ENCODE assay signal across 15 cellular contexts in the genomic region with DNA sequence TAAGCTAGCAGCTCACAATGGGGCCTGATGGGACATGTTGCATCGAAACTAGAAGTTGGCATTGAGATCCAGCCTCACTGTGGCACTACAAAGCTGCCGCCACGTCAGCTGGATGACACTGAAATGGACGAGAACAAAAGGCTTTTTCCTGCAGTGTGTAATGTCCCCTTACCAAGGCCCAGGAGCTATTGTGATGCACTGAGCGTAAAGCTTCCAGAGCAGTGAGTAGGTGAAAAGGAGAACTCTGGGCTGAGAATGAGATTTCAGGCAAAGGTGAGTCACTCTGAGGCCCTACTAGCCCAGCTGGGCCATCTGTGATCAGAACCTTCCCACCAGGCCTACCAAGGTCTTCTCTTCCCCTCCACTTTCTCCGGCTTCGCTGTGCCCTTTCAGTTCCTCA.
"Had no signal": no experiment of that assay in that cellular context is flagged by ENCODE, and none has a peak within 500 bp of the region (broad histone marks: within the 10 kb centered on the region; RNA-seq: fewer than 3 reads in every experiment).

No MANE protein-coding gene starts in this region.

- ATAC-seq: natural killer cell treated with Interleukin-12 subunit alpha and Interleukin-12 subunit beta and Interleukin-15 and Interleukin-18, amount 100 ng/mL, for 72 hours; psoas muscle; right lobe of liver; upper lobe of right lung had no signal

- H3K4me1 ChIP-seq: esophagus muscularis mucosa, psoas muscle, right lobe of liver, stomach, testis, upper lobe of right lung had no signal

- H3K27me3 Mint-ChIP-seq: natural killer cell treated with Interleukin-12 subunit alpha and Interleukin-12 subunit beta and Interleukin-15 and Interleukin-18, amount 100 ng/mL, for 72 hours had no signal

- DNase-seq: activated CD4-positive, alpha-beta T cell treated with anti-CD3 and anti-CD28 coated beads, Interleukin-2, amount 50 U/mL, for 48 hours; activated naive CD4-positive, alpha-beta T cell treated with anti-CD3 and anti-CD28 coated beads, Interleukin-2, amount 50 U/mL, for 16 hours; dorsolateral prefrontal cortex; endodermal cell; hypothalamus; occipital lobe; psoas muscle; right lobe of liver; stomach; testis; upper lobe of right lung had no signal

- H3K36me3 ChIP-seq: cardiac muscle cell, esophagus muscularis mucosa, right lobe of liver, stomach, upper lobe of right lung had no signal

- H3K36me3 Mint-ChIP-seq: natural killer cell treated with Interleukin-12 subunit alpha and Interleukin-12 subunit beta and Interleukin-15 and Interleukin-18, amount 100 ng/mL, for 72 hours had no signal

- H3K4me3 Mint-ChIP-seq: endodermal cell; natural killer cell treated with Interleukin-12 subunit alpha and Interleukin-12 subunit beta and Interleukin-15 and Interleukin-18, amount 100 ng/mL, for 72 hours had no signal

- H3K9me3 ChIP-seq: esophagus muscularis mucosa, psoas muscle, right lobe of liver, stomach, testis, upper lobe of right lung had no signal

- H3K4me3 ChIP-seq: cardiac muscle cell, dorsolateral prefrontal cortex, esophagus muscularis mucosa, psoas muscle, right lobe of liver, stomach, testis, upper lobe of right lung had no signal

- H3K27ac ChIP-seq: cardiac muscle cell, dorsolateral prefrontal cortex, esophagus muscularis mucosa, psoas muscle, right lobe of liver, stomach, testis, upper lobe of right lung, VCaP had no signal

- H3K27ac Mint-ChIP-seq: endodermal cell; natural killer cell treated with Interleukin-12 subunit alpha and Interleukin-12 subunit beta and Interleukin-15 and Interleukin-18, amount 100 ng/mL, for 72 hours had no signal

- H3K27me3 ChIP-seq: cardiac muscle cell, esophagus muscularis mucosa, right lobe of liver, stomach, testis, upper lobe of right lung had no signal
